22 cellular contexts compared by ENCODE assay signal in genomic region chr18:79337620-79338019, GRCh38. TPM values are rescaled to one million over a fixed set of nuclear protein-coding genes. Genes with fewer than 3 reads are reported as not detected.
A peak's percentile ranks its signal among the peaks of the same experiment; 100 is the strongest.
DNase-seq lines count a peak whose midpoint lies in the region; ATAC-seq, FAIRE-seq and TF ChIP-seq lines count a peak whose summit lies in the region.
"Had no signal": no experiment of that assay in that cellular context is flagged by ENCODE, and none has a peak within 500 bp of the region (broad histone marks: within the 10 kb centered on the region; RNA-seq: fewer than 3 reads in every experiment).

No MANE protein-coding gene starts in this region.

- no peaks in the 10 kb centered on the region for H3K79me1 ChIP-seq in neuronal stem cell (ENCODE audit: low read depth, low read length)

- no peak for DNase-seq in activated naive CD8-positive, alpha-beta T cell treated with anti-CD3 and anti-CD28 coated beads for 36 hours
- DNase-seq in islet precursor cell, result peak; percentile 47
- DNase-seq in neuronal stem cell (ENCODE audit: low spot score), result no peak
- no peak for DNase-seq in GM20000 (ENCODE audit: low spot score)
- no peak for DNase-seq in pancreas
- DNase-seq: AML-193; Caco-2; Calu3; CD4-positive, alpha-beta T cell; CD8-positive, alpha-beta T cell; DMS79 treated with DMSO at 0.1 percent for 48 hours; GF-D8 had no signal

- no CpG with 5 or more reads among the region's 12 CpGs for WGBS in neuronal stem cell (ENCODE audit: extremely low coverage in 2 of 2, insufficient read length in 2 of 2, insufficient replicate concordance in 1 of 2), 2 donors
- WGBS in pancreas, 2 donors, result 87 to 93% methylated on average over 12 of the region's 12 CpGs

- H3K36me3 Mint-ChIP-seq in activated naive CD8-positive, alpha-beta T cell, result peaks cover 19% of the 10 kb centered on the region
- peaks cover 14% of the 10 kb centered on the region for H3K36me3 Mint-ChIP-seq in activated naive CD8-positive, alpha-beta T cell treated with anti-CD3 and anti-CD28 coated beads for 36 hours

- peaks cover 7% of the 10 kb centered on the region for H3K9me3 Mint-ChIP-seq in activated naive CD8-positive, alpha-beta T cell (ENCODE audit: low read depth)
- no peaks in the 10 kb centered on the region for H3K9me3 Mint-ChIP-seq in activated naive CD8-positive, alpha-beta T cell treated with anti-CD3 and anti-CD28 coated beads for 36 hours
- H3K9me3 Mint-ChIP-seq: CD4-positive, alpha-beta T cell; CD8-positive, alpha-beta T cell had no signal

- H3K27me3 Mint-ChIP-seq in activated naive CD8-positive, alpha-beta T cell, result no peaks in the 10 kb centered on the region
- no peaks in the 10 kb centered on the region for H3K27me3 Mint-ChIP-seq in activated naive CD8-positive, alpha-beta T cell treated with anti-CD3 and anti-CD28 coated beads for 36 hours
- H3K27me3 Mint-ChIP-seq: B cell; CD4-positive, alpha-beta T cell had no signal

- H3K9me3 ChIP-seq in neuronal stem cell (replicated peaks in 1 of 2; ENCODE audit: control insufficient read depth in 2 of 2, insufficient read depth in 1 of 2, low read depth in 1 of 2, low read length in 2 of 2) (no peaks in the 10 kb centered on the region), pancreas (no peaks in the 10 kb centered on the region)
- H3K9me3 ChIP-seq: A549, Caco-2 had no signal

- no peak overlapping the region for H3K4ac ChIP-seq in neuronal stem cell (ENCODE audit: low read length)

- intact Hi-C loops in pancreas (cut with DNase I), result no loop called here

- peak overlapping the region; percentile 50 for H3K9ac ChIP-seq in neuronal stem cell (ENCODE audit: low read depth, low read length, poor library complexity)
- H3K9ac ChIP-seq: BLaER1 treated with 17β-estradiol and CSF1 and Interleukin-3, amounts not matched to agents 10 nM and 100 nM had no signal

- no peak for TF ChIP-seq CTCF in GM20000 (IDR thresholded peaks at IDR 0.05; ENCODE audit: extremely low read depth, missing control alignments)
- no peak for TF ChIP-seq CTCF in pancreas (IDR thresholded peaks at IDR 0.05)

- H3K4me2 ChIP-seq in neuronal stem cell (ENCODE audit: insufficient read depth, low read length, poor library complexity, severe bottlenecking), result no peak overlapping the region
- H3K4me2 ChIP-seq: A549; BLaER1 treated with 17β-estradiol and CSF1 and Interleukin-3, amounts not matched to agents 10 nM and 100 nM had no signal

- H3K23ac ChIP-seq in neuronal stem cell (ENCODE audit: low read depth, low read length, poor library complexity), result no peak overlapping the region

- H3K4me3 Mint-ChIP-seq in activated naive CD8-positive, alpha-beta T cell, result no peak overlapping the region
- H3K4me3 Mint-ChIP-seq in activated naive CD8-positive, alpha-beta T cell treated with anti-CD3 and anti-CD28 coated beads for 36 hours, result no peak overlapping the region
- H3K4me3 Mint-ChIP-seq: B cell; CD4-positive, alpha-beta T cell; CD8-positive, alpha-beta T cell had no signal

- H3K27me3 ChIP-seq in neuronal stem cell (ENCODE audit: control insufficient read depth in 3 of 3, insufficient read depth in 3 of 3, low read depth in 1 of 3, low read length in 3 of 3) (no peaks in the 10 kb centered on the region), pancreas (no peaks in the 10 kb centered on the region)
- H3K27me3 ChIP-seq: BLaER1 treated with 17β-estradiol and CSF1 and Interleukin-3, amounts not matched to agents 10 nM and 100 nM had no signal

- no peak overlapping the region for H4K91ac ChIP-seq in neuronal stem cell (ENCODE audit: low read depth, low read length, poor library complexity)

- no peak overlapping the region for H2BK120ac ChIP-seq in neuronal stem cell (ENCODE audit: low read depth, low read length)

- no peak overlapping the region for H3K4me3 ChIP-seq in neuronal stem cell (ENCODE audit: low read length in 2 of 2)
- no peak overlapping the region for H3K4me3 ChIP-seq in pancreas
- H3K4me3 ChIP-seq: A549; BLaER1 treated with 17β-estradiol and CSF1 and Interleukin-3, amounts not matched to agents 10 nM and 100 nM had no signal

- peak overlapping the region; percentile 61 for H3K27ac Mint-ChIP-seq in activated naive CD8-positive, alpha-beta T cell
- H3K27ac Mint-ChIP-seq in activated naive CD8-positive, alpha-beta T cell treated with anti-CD3 and anti-CD28 coated beads for 36 hours, result no peak overlapping the region
- H3K27ac Mint-ChIP-seq: B cell; CD4-positive, alpha-beta T cell; CD8-positive, alpha-beta T cell had no signal

- H2BK15ac ChIP-seq in neuronal stem cell (ENCODE audit: low read length), result no peak overlapping the region

- no peak overlapping the region for H2BK12ac ChIP-seq in neuronal stem cell (ENCODE audit: low read length)

- H3K27ac ChIP-seq in neuronal stem cell (replicated peaks; ENCODE audit: low read length), result no peak overlapping the region
- H3K27ac ChIP-seq in pancreas, result no peak overlapping the region
- H3K27ac ChIP-seq: 22Rv1; A549; BLaER1 treated with 17β-estradiol and CSF1 and Interleukin-3, amounts not matched to agents 10 nM and 100 nM; C4-2B had no signal

- H3K14ac ChIP-seq in neuronal stem cell (ENCODE audit: low read length), result no peak overlapping the region

- no peak for FAIRE-seq in pancreas (lab: Jason Lieb, UNC)
- FAIRE-seq: A549, D721Med, G401.6, GM12891, GM18507 had no signal

- ATAC-seq in pancreas, result no peak
- ATAC-seq: A549; CD8-positive, alpha-beta T cell had no signal

- H4K8ac ChIP-seq in neuronal stem cell (ENCODE audit: low read depth, low read length), result no peak overlapping the region

- H2BK5ac ChIP-seq in neuronal stem cell (ENCODE audit: low read length), result no peak overlapping the region

- H3K36me3 ChIP-seq in neuronal stem cell (replicated peaks in 1 of 2; ENCODE audit: control insufficient read depth in 2 of 2, insufficient read depth in 2 of 2, low read length in 2 of 2) (peaks cover 22 to 47% of the 10 kb centered on the region in 2 donors), pancreas (no peaks in the 10 kb centered on the region)

- H2AK5ac ChIP-seq in neuronal stem cell (ENCODE audit: low read depth, low read length), result no peak overlapping the region

- H2AFZ ChIP-seq in neuronal stem cell (ENCODE audit: low read length), result no peak overlapping the region

- peak overlapping the region; percentile 25 for H3K18ac ChIP-seq in neuronal stem cell (ENCODE audit: low read length)

- H3K4me1 Mint-ChIP-seq in activated naive CD8-positive, alpha-beta T cell (ENCODE audit: low read depth), result no peaks in the 10 kb centered on the region
- H3K4me1 Mint-ChIP-seq in activated naive CD8-positive, alpha-beta T cell treated with anti-CD3 and anti-CD28 coated beads for 36 hours, result no peaks in the 10 kb centered on the region
- H3K4me1 Mint-ChIP-seq: B cell had no signal

- H3K4me1 ChIP-seq in neuronal stem cell (ENCODE audit: control insufficient read depth in 2 of 2, insufficient read depth in 1 of 2, low read depth in 1 of 2, low read length in 2 of 2) (peaks cover 1 to 2% of the 10 kb centered on the region in 2 donors), pancreas (no peaks in the 10 kb centered on the region)
- H3K4me1 ChIP-seq: BLaER1 treated with 17β-estradiol and CSF1 and Interleukin-3, amounts not matched to agents 10 nM and 100 nM; Caco-2 had no signal

RNA-seq across cellular contexts. Expression of gene NFATC1, which starts 58.1 kb away (rescaled TPM):
- total RNA-seq in activated naive CD8-positive, alpha-beta T cell treated with anti-CD3 and anti-CD28 coated beads for 36 hours, result 10 to 100 TPM; 94.2 to 98.5 TPM
- polyA plus RNA-seq in neuronal stem cell (2013, experiment 1 of 2), result 4.7 TPM
- 5.2 TPM for polyA plus RNA-seq in neuronal stem cell (2013, experiment 2 of 2)
- 1 to 10 TPM; 3.4 to 7.9 (median 4.5) TPM for total RNA-seq in pancreas
- 1 to 10 TPM; 4.3 to 4.5 TPM for polyA plus RNA-seq in pancreas

Comparison
In these comparisons a context has a peak if more than half of its experiments do, and no peak if none do; other contexts are left out.
1. RNA of gene NFATC1, which starts 58.1 kb away (total RNA-seq): 94.2 to 98.5 TPM in activated naive CD8-positive, alpha-beta T cell treated with anti-CD3 and anti-CD28 coated beads for 36 hours; 3.4 to 7.9 TPM in pancreas; every median in the first group is over 10 times any median in the second.